ENCODE assay signal across 8 cellular contexts in genomic region chr7:45923290-45923689, GRCh38. TPM values are rescaled to one million over a fixed set of nuclear protein-coding genes. Genes with fewer than 3 reads are reported as not detected.
DNase-seq lines count a peak whose midpoint lies in the region; ATAC-seq and TF ChIP-seq lines count a peak whose summit lies in the region.

No MANE protein-coding gene starts in this region.

- H3K4me3 Mint-ChIP-seq in activated CD4-positive, alpha-beta T cell treated with anti-CD3 and anti-CD28 coated beads, Interleukin-2, amount 10 ng/mL, durations not matched to agents 7 days and 5 days = peak overlapping the region; percentile 26

- peak overlapping the region; percentile 24 to 83 (median 53); a peak in 18 of 22 replicates for H3K4me2 ChIP-seq in BLaER1 treated with 17β-estradiol and CSF1 and Interleukin-3, amounts not matched to agents 10 nM and 100 nM

- peaks cover 74% of the 10 kb centered on the region for H3K27me3 Mint-ChIP-seq in activated CD4-positive, alpha-beta T cell treated with anti-CD3 and anti-CD28 coated beads, Interleukin-2, amount 10 ng/mL, durations not matched to agents 7 days and 5 days

- H3K4me1 Mint-ChIP-seq in activated CD4-positive, alpha-beta T cell treated with anti-CD3 and anti-CD28 coated beads, Interleukin-2, amount 10 ng/mL, durations not matched to agents 7 days and 5 days = peaks cover 41% of the 10 kb centered on the region

- CTCF ChIA-PET in activated CD4-positive, alpha-beta T cell treated with anti-CD3 and anti-CD28 coated beads, Interleukin-2, amount 10 ng/mL, durations not matched to agents 7 days and 5 days (lab: Charles Lee) = interaction anchor here (0.5 to 2.6 kb wide), 4 partner anchors 11 to 733 kb away, joined by 3 to 7 read pairs (median 5); no protein-coding TSS in a partner anchor

- no peak overlapping the region for H3K27ac Mint-ChIP-seq in activated CD4-positive, alpha-beta T cell treated with anti-CD3 and anti-CD28 coated beads, Interleukin-2, amount 10 ng/mL, durations not matched to agents 7 days and 5 days

- H3K36me3 ChIP-seq in BLaER1 treated with 17β-estradiol and CSF1 and Interleukin-3, amounts not matched to agents 10 nM and 100 nM = no peaks in the 10 kb centered on the region
- no peaks in the 10 kb centered on the region for H3K36me3 ChIP-seq in subcutaneous abdominal adipose tissue (ENCODE audit: control insufficient read depth in 5 of 5, insufficient read depth in 5 of 5, low read length in 5 of 5)

- H3K4me1 ChIP-seq in BLaER1 treated with 17β-estradiol and CSF1 and Interleukin-3, amounts not matched to agents 10 nM and 100 nM = peaks cover 19 to 27% (median 22%) of the 10 kb centered on the region in 10 experiments
- H3K4me1 ChIP-seq in subcutaneous abdominal adipose tissue (ENCODE audit: control insufficient read depth in 5 of 5, insufficient read depth in 5 of 5, low read length in 5 of 5) = peaks cover 2 to 54% (median 46%) of the 10 kb centered on the region in 5 donors

- H3K27ac ChIP-seq in BLaER1 treated with 17β-estradiol and CSF1 and Interleukin-3, amounts not matched to agents 10 nM and 100 nM = no peak overlapping the region
- no peak overlapping the region for H3K27ac ChIP-seq in subcutaneous abdominal adipose tissue (ENCODE audit: low read depth, low read length)

- H3K27me3 ChIP-seq in BLaER1 treated with 17β-estradiol and CSF1 and Interleukin-3, amounts not matched to agents 10 nM and 100 nM = peaks cover 49 to 58% (median 51%) of the 10 kb centered on the region in 11 experiments
- H3K27me3 ChIP-seq in subcutaneous abdominal adipose tissue (ENCODE audit: control insufficient read depth in 5 of 5, insufficient read depth in 4 of 5, low read length in 5 of 5) = peaks cover 0 to 14% (median 12%) of the 10 kb centered on the region in 5 donors

- peaks cover 0 to 17% (median 0%) of the 10 kb centered on the region in 11 experiments; a peak in 6 of 22 replicates for H4K20me1 ChIP-seq in BLaER1 treated with 17β-estradiol and CSF1 and Interleukin-3, amounts not matched to agents 10 nM and 100 nM

- POLR2A ChIA-PET in activated CD4-positive, alpha-beta T cell treated with anti-CD3 and anti-CD28 coated beads, Interleukin-2, amount 10 ng/mL, durations not matched to agents 7 days and 5 days (lab: Charles Lee) = no interaction called here

- peaks cover 0 to 10% (median 4%) of the 10 kb centered on the region in 11 experiments; a peak in 7 of 22 replicates for H3K9me3 ChIP-seq in BLaER1 treated with 17β-estradiol and CSF1 and Interleukin-3, amounts not matched to agents 10 nM and 100 nM (replicated peaks in 1 of 11)
- peaks cover 0 to 2% (median 0%) of the 10 kb centered on the region in 5 donors for H3K9me3 ChIP-seq in subcutaneous abdominal adipose tissue (ENCODE audit: control insufficient read depth in 5 of 5, low read length in 5 of 5)

- DNase-seq in NCI-H2196 (lab: John Stamatoyannopoulos, UW; ENCODE audit: unreplicated experiment) (peak; percentile 65), epithelial cell of esophagus (ENCODE audit: low read depth) (peak; percentile 77), midbrain (lab: John Stamatoyannopoulos, UW) (peak; percentile 74)
- peak; percentile 60 for DNase-seq in activated CD4-positive, alpha-beta T cell treated with anti-CD3 and anti-CD28 coated beads, Interleukin-2, amount 10 ng/mL, durations not matched to agents 7 days and 5 days

- no peaks in the 10 kb centered on the region for H3K36me3 Mint-ChIP-seq in activated CD4-positive, alpha-beta T cell treated with anti-CD3 and anti-CD28 coated beads, Interleukin-2, amount 10 ng/mL, durations not matched to agents 7 days and 5 days (ENCODE audit: low read depth)

- peak; percentile 47 for ATAC-seq in GM21526 (IDR thresholded peaks at IDR 0.05; ENCODE audit: low FRiP score, unreplicated experiment)
- ATAC-seq in HG03039 (IDR thresholded peaks at IDR 0.05; ENCODE audit: unreplicated experiment) = no peak

- no peaks in the 10 kb centered on the region for H3K9me3 Mint-ChIP-seq in activated CD4-positive, alpha-beta T cell treated with anti-CD3 and anti-CD28 coated beads, Interleukin-2, amount 10 ng/mL, durations not matched to agents 7 days and 5 days

- no peak overlapping the region for H3K9ac ChIP-seq in BLaER1 treated with 17β-estradiol and CSF1 and Interleukin-3, amounts not matched to agents 10 nM and 100 nM
- H3K9ac ChIP-seq in subcutaneous abdominal adipose tissue (ENCODE audit: low read length in 5 of 5) = no peak overlapping the region

- TF ChIP-seq CTCF in epithelial cell of esophagus (IDR thresholded peaks at IDR 0.05; ENCODE audit: insufficient read depth, low read depth, low read length, missing control alignments) = peak; percentile 94

- peak overlapping the region in 2 of 10 experiments; percentile 38; a peak in 3 of 20 replicates for H3K4me3 ChIP-seq in BLaER1 treated with 17β-estradiol and CSF1 and Interleukin-3, amounts not matched to agents 10 nM and 100 nM
- no peak overlapping the region for H3K4me3 ChIP-seq in epithelial cell of esophagus (ENCODE audit: low read length)
- peak overlapping the region in 4 of 5 donors; percentile 64 to 75 (median 69) for H3K4me3 ChIP-seq in subcutaneous abdominal adipose tissue (ENCODE audit: low read depth in 1 of 5, low read length in 5 of 5)

RNA-seq across cellular contexts. Expression of gene IGFBP3, which starts 2.2 kb away (rescaled TPM):
- total RNA-seq in activated CD4-positive, alpha-beta T cell treated with anti-CD3 and anti-CD28 coated beads, Interleukin-2, amount 10 ng/mL, durations not matched to agents 7 days and 5 days = 1 to 10 TPM; 4.0 to 4.1 TPM

RNA-seq across cellular contexts. Expression of gene IGFBP1, which starts 35.0 kb away (rescaled TPM):
- not detected for total RNA-seq in activated CD4-positive, alpha-beta T cell treated with anti-CD3 and anti-CD28 coated beads, Interleukin-2, amount 10 ng/mL, durations not matched to agents 7 days and 5 days

RNA-seq across cellular contexts. Expression of gene CCDC201, which starts 50.4 kb away (rescaled TPM):
- not detected for total RNA-seq in activated CD4-positive, alpha-beta T cell treated with anti-CD3 and anti-CD28 coated beads, Interleukin-2, amount 10 ng/mL, durations not matched to agents 7 days and 5 days
